Comparison of ENCODE assay signal across 8 cellular contexts in the genomic region with DNA sequence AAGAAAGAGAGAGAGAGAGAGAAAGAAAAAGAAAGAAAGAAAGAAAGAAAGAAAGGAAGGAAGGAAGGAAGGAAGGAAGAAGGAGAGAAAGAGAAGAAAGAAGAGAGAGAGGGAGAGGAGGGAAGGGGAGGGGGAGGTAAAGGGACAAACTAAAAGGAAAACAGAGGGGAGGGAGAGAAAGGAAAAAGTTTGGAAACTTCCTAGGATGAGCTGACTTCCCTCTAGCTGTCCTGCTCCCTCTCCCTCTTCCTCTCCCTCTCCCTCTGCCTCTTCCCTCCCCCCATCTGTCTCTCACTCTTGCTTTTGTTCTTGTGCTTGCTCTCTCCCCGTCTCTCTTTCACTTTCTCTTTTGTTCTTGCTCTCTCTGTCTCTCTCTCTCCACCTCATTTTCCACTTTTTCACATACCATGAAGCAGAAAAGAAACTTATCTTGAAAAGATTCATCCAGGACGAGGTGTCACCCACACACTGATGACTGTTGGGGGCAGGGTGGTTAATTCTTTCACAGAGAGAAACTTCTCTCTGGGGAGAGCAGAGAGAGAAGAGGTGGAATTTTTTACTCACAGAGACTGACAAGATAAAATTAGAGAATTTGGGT. TPM values are rescaled to one million over a fixed set of nuclear protein-coding genes. Genes with fewer than 3 reads are reported as not detected.
A peak's percentile ranks its signal among the peaks of the same experiment; 100 is the strongest.
DNase-seq lines count a peak whose midpoint lies in the region; ATAC-seq, FAIRE-seq and TF ChIP-seq lines count a peak whose summit lies in the region.

No MANE protein-coding gene starts in this region.

- DNase-seq in GM04504 (ENCODE audit: low read depth) (peak; percentile 9), T-helper 17 cell (no peak), endodermal cell (peak; percentile 44), ovary (no peak), aorta (no peak), hypothalamus (lab: John Stamatoyannopoulos, UW) (no peak), H54 (ENCODE audit: insufficient read length, low spot score) (no peak)

- H3K27me3 Mint-ChIP-seq in T-helper 17 cell: no peaks in the 10 kb centered on the region
- H3K27me3 Mint-ChIP-seq in endodermal cell (ENCODE audit: insufficient read depth): peaks cover 1% of the 10 kb centered on the region

- H3K4me1 Mint-ChIP-seq in T-helper 17 cell (peaks cover 16% of the 10 kb centered on the region), endodermal cell (peaks cover 12% of the 10 kb centered on the region)

- no peaks in the 10 kb centered on the region for H3K9me3 Mint-ChIP-seq in endodermal cell

- H3K4me3 ChIP-seq in endodermal cell (ENCODE audit: low read length): no peak overlapping the region
- peak overlapping the region; percentile 7 for H3K4me3 ChIP-seq in ovary
- H3K4me3 ChIP-seq in aorta (ENCODE audit: low read length in 2 of 2): no peak overlapping the region

- 17% methylated on average over 2 of the region's 2 CpGs; no CpG with 5 or more reads in 1 of the 2 experiments for WGBS in endodermal cell (ENCODE audit: insufficient coverage in 1 of 2, insufficient read length in 1 of 2), 2 experiments
- 2 to 3% (median 3%) methylated on average over 2 of the region's 2 CpGs for WGBS in ovary, 3 donors
- 15 to 20% methylated on average over 2 of the region's 2 CpGs for WGBS in aorta, 2 donors

- intact Hi-C loops in ovary (cut with DNase I): no loop called here
- intact Hi-C loops in aorta (cut with DNase I): no loop called here

- peak; percentile 67 for ATAC-seq in HG02938 (IDR thresholded peaks at IDR 0.05; ENCODE audit: unreplicated experiment)
- peak; percentile 78 for ATAC-seq in T-helper 17 cell
- no peak for ATAC-seq in aorta (ENCODE audit: low FRiP score)

- H3K27me3 ChIP-seq in endodermal cell (ENCODE audit: control insufficient read depth, insufficient read depth, low read length, poor library complexity, severe bottlenecking) (no peaks in the 10 kb centered on the region), ovary (no peaks in the 10 kb centered on the region), aorta (ENCODE audit: control insufficient read depth in 1 of 2, insufficient read depth in 2 of 2, low read length in 1 of 2) (peaks cover 0 to 3% of the 10 kb centered on the region in 2 donors)

- H3K4me1 ChIP-seq in endodermal cell (ENCODE audit: control insufficient read depth, insufficient read depth, low read length) (no peaks in the 10 kb centered on the region), ovary (ENCODE audit: insufficient read depth) (no peaks in the 10 kb centered on the region), aorta (ENCODE audit: control insufficient read depth in 1 of 2, insufficient read depth in 2 of 2, low read length in 2 of 2) (no peaks in the 10 kb centered on the region)

- no peak for FAIRE-seq in H54 (lab: Jason Lieb, UNC)

- no peak for TF ChIP-seq EP300 in ovary (IDR thresholded peaks at IDR 0.05)

- TF ChIP-seq CTCF in endodermal cell (conservative IDR thresholded peaks at IDR 0.05): no peak
- no peak for TF ChIP-seq CTCF in ovary (IDR thresholded peaks at IDR 0.05)

- H3K27ac ChIP-seq in endodermal cell (ENCODE audit: low read depth, low read length) (no peak overlapping the region), ovary (peak overlapping the region in 1 of 2 donors; percentile 68), aorta (ENCODE audit: low read depth in 1 of 2, low read length in 2 of 2) (no peak overlapping the region)

- H3K36me3 Mint-ChIP-seq in T-helper 17 cell (ENCODE audit: low read depth) (no peaks in the 10 kb centered on the region), endodermal cell (ENCODE audit: low read depth) (no peaks in the 10 kb centered on the region)

- no peaks in the 10 kb centered on the region for H3K36me3 ChIP-seq in endodermal cell (ENCODE audit: control insufficient read depth, insufficient read depth, low read length)
- no peaks in the 10 kb centered on the region for H3K36me3 ChIP-seq in ovary
- no peaks in the 10 kb centered on the region for H3K36me3 ChIP-seq in aorta (ENCODE audit: control insufficient read depth in 1 of 2, insufficient read depth in 2 of 2, low read length in 1 of 2)

- TF ChIP-seq POLR2A in ovary (IDR thresholded peaks at IDR 0.05) (no peak), H54 (IDR thresholded peaks at IDR 0.05; ENCODE audit: low read depth, low read length) (no peak)

- H3K4me3 Mint-ChIP-seq in T-helper 17 cell (peak overlapping the region; percentile 77), endodermal cell (peak overlapping the region; percentile 3)

- no peaks in the 10 kb centered on the region for H3K9me3 ChIP-seq in T-helper 17 cell (ENCODE audit: control insufficient read depth, low read length, poor library complexity, severe bottlenecking)
- H3K9me3 ChIP-seq in endodermal cell (ENCODE audit: control insufficient read depth, low read length): no peaks in the 10 kb centered on the region
- H3K9me3 ChIP-seq in ovary: no peaks in the 10 kb centered on the region
- no peaks in the 10 kb centered on the region for H3K9me3 ChIP-seq in aorta (ENCODE audit: control insufficient read depth, low read length)

- no peak overlapping the region for H3K9ac ChIP-seq in endodermal cell (ENCODE audit: extremely low read depth, low read length, poor library complexity, severe bottlenecking)

- H3K27ac Mint-ChIP-seq in T-helper 17 cell (peak overlapping the region; percentile 74), endodermal cell (no peak overlapping the region)

RNA-seq across cellular contexts. Expression of a gene that starts 56.4 kb away (rescaled TPM):
- 10 to 100 TPM; 26.9 to 38.1 TPM for total RNA-seq in T-helper 17 cell
- total RNA-seq in endodermal cell: 10 to 100 TPM; 33.5 to 35.4 TPM
- 41.4 TPM for polyA plus RNA-seq in endodermal cell (2013, experiment 1 of 2)
- polyA plus RNA-seq in endodermal cell (2013, experiment 2 of 2): 38.1 TPM
- 10 to 100 TPM; 25.3 to 35.0 (median 29.3) TPM for total RNA-seq in ovary
- polyA plus RNA-seq in ovary: 10 to 100 TPM; 24.7 to 29.7 TPM
- total RNA-seq in aorta: 10 to 100 TPM; 56.7 to 65.8 TPM
- polyA plus RNA-seq in aorta: 10 to 100 TPM; 23.0 to 41.8 TPM

Comparison
In these comparisons a context has a peak if more than half of its experiments do, and no peak if none do; other contexts are left out.
1. DNase-seq: peak in GM04504 (single experiment) and endodermal cell (single experiment); none in T-helper 17 cell (0 of 3), ovary (0 of 5), aorta (0 of 2), hypothalamus (0 of 51) and H54 (single experiment).